In the genomic region with DNA sequence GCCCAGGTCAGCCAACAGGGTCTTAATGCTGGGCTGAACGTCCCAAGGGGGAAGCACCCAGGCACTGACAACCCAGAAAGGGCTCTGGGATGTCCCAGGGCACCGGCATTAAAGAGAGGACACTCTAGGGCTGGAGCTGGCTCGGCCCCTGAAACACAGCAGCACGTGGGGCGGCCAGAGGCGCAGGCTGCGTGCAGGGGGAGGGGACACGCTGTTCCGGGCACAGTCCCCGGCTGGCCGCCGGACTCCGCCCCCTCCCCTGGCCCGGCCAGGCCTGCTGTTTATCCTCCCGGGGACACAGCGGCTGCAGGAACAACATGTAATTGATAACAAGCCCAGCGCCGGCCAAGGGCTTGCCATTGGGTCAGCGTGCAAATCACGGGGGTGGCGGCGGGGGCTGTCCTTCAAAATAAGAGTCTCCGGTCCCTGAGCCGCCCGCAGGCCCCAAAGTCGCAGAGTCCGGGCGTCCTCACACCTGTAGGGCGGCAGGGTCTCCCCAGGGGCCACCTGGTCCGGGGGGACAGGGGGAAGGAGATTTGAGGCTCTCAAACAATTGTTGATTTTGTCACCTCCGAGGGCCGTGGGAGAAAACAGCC, we compare ENCODE assay signal across 1 cellular context.
TF ChIP-seq lines count a peak whose summit lies in the region.

No MANE protein-coding gene starts in this region.

TF ChIP-seq in HepG2, 621 proteins besides CTCF, POLR2A, EP300 and RAD21 (continued from another document and continues in another):
- TF ChIP-seq ZNF577 (CRISPR knock-in tag; IDR thresholded peaks at IDR 0.05; ENCODE audit: borderline replicate concordance, low read depth): no peak
- TF ChIP-seq SALL1 (CRISPR knock-in tag; IDR thresholded peaks at IDR 0.05): peak; percentile 82; the same call in 1 of the 2 replicates
- TF ChIP-seq, protein P1, sequence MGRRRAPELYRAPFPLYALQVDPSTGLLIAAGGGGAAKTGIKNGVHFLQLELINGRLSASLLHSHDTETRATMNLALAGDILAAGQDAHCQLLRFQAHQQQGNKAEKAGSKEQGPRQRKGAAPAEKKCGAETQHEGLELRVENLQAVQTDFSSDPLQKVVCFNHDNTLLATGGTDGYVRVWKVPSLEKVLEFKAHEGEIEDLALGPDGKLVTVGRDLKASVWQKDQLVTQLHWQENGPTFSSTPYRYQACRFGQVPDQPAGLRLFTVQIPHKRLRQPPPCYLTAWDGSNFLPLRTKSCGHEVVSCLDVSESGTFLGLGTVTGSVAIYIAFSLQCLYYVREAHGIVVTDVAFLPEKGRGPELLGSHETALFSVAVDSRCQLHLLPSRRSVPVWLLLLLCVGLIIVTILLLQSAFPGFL (CRISPR knock-in tag; IDR thresholded peaks at IDR 0.05): no peak
- TF ChIP-seq, protein P2, sequence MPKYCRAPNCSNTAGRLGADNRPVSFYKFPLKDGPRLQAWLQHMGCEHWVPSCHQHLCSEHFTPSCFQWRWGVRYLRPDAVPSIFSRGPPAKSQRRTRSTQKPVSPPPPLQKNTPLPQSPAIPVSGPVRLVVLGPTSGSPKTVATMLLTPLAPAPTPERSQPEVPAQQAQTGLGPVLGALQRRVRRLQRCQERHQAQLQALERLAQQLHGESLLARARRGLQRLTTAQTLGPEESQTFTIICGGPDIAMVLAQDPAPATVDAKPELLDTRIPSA (CRISPR knock-in tag; IDR thresholded peaks at IDR 0.05; ENCODE audit: borderline replicate concordance): 0 out of 2 replicates have a peak, but pooled peaks have one; percentile 74
- peak; percentile 84 for TF ChIP-seq ZNF296 (CRISPR knock-in tag; conservative IDR thresholded peaks at IDR 0.05)
- TF ChIP-seq ZFP62 (CRISPR knock-in tag; IDR thresholded peaks at IDR 0.05): no peak
- no peak for TF ChIP-seq SUZ12 (IDR thresholded peaks at IDR 0.05; ENCODE audit: low read depth, low read length)
- TF ChIP-seq HMGA1 (CRISPR knock-in tag; conservative IDR thresholded peaks at IDR 0.05): no peak
- peak; percentile 67; the same call in 1 of the 2 replicates for TF ChIP-seq RXRB (CRISPR knock-in tag; IDR thresholded peaks at IDR 0.05; ENCODE audit: borderline replicate concordance)
- no peak for TF ChIP-seq MEF2D (CRISPR knock-in tag; IDR thresholded peaks at IDR 0.05)
- TF ChIP-seq MED8 (CRISPR knock-in tag; IDR thresholded peaks at IDR 0.05; ENCODE audit: insufficient replicate concordance): no peak
- TF ChIP-seq HOXA3 (CRISPR knock-in tag; IDR thresholded peaks at IDR 0.05): peak; percentile 80
- TF ChIP-seq, protein P3, sequence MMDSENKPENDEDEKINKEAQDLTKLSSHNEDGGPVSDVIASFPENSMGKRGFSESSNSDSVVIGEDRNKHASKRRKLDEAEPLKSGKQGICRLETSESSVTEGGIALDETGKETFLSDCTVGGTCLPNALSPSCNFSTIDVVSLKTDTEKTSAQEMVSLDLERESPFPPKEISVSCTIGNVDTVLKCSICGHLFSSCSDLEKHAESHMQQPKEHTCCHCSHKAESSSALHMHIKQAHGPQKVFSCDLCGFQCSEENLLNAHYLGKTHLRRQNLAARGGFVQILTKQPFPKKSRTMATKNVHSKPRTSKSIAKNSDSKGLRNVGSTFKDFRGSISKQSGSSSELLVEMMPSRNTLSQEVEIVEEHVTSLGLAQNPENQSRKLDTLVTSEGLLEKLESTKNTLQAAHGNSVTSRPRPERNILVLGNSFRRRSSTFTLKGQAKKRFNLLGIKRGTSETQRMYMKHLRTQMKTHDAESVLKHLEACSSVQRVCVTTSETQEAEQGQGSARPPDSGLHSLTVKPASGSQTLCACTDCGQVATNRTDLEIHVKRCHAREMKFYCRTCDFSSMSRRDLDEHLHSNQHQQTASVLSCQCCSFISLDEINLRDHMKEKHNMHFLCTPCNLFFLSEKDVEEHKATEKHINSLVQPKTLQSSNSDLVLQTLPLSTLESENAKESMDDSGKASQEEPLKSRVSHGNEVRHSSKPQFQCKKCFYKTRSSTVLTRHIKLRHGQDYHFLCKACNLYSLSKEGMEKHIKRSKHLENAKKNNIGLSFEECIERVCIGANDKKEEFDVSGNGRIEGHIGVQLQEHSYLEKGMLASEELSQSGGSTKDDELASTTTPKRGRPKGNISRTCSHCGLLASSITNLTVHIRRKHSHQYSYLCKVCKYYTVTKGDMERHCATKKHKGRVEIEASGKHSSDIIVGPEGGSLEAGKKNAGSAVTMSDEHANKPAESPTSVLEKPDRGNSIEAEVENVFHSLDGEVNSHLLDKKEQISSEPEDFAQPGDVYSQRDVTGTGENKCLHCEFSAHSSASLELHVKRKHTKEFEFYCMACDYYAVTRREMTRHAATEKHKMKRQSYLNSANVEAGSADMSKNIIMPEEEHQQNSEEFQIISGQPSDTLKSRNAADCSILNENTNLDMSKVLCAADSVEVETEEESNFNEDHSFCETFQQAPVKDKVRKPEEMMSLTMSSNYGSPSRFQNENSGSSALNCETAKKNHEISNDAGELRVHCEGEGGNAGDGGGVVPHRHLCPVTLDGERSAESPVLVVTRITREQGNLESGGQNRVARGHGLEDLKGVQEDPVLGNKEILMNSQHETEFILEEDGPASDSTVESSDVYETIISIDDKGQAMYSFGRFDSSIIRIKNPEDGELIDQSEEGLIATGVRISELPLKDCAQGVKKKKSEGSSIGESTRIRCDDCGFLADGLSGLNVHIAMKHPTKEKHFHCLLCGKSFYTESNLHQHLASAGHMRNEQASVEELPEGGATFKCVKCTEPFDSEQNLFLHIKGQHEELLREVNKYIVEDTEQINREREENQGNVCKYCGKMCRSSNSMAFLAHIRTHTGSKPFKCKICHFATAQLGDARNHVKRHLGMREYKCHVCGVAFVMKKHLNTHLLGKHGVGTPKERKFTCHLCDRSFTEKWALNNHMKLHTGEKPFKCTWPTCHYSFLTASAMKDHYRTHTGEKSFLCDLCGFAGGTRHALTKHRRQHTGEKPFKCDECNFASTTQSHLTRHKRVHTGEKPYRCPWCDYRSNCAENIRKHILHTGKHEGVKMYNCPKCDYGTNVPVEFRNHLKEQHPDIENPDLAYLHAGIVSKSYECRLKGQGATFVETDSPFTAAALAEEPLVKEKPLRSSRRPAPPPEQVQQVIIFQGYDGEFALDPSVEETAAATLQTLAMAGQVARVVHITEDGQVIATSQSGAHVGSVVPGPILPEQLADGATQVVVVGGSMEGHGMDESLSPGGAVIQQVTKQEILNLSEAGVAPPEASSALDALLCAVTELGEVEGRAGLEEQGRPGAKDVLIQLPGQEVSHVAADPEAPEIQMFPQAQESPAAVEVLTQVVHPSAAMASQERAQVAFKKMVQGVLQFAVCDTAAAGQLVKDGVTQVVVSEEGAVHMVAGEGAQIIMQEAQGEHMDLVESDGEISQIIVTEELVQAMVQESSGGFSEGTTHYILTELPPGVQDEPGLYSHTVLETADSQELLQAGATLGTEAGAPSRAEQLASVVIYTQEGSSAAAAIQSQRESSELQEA (CRISPR knock-in tag; IDR thresholded peaks at IDR 0.05; ENCODE audit: not compliant biosample characterization): no peak
- peak; percentile 27; the same call in 1 of the 2 replicates for TF ChIP-seq CCDC6 (CRISPR knock-in tag; IDR thresholded peaks at IDR 0.05)
- no peak for TF ChIP-seq ZNF747 (CRISPR knock-in tag; IDR thresholded peaks at IDR 0.05; ENCODE audit: borderline replicate concordance)
- TF ChIP-seq, protein P4, sequence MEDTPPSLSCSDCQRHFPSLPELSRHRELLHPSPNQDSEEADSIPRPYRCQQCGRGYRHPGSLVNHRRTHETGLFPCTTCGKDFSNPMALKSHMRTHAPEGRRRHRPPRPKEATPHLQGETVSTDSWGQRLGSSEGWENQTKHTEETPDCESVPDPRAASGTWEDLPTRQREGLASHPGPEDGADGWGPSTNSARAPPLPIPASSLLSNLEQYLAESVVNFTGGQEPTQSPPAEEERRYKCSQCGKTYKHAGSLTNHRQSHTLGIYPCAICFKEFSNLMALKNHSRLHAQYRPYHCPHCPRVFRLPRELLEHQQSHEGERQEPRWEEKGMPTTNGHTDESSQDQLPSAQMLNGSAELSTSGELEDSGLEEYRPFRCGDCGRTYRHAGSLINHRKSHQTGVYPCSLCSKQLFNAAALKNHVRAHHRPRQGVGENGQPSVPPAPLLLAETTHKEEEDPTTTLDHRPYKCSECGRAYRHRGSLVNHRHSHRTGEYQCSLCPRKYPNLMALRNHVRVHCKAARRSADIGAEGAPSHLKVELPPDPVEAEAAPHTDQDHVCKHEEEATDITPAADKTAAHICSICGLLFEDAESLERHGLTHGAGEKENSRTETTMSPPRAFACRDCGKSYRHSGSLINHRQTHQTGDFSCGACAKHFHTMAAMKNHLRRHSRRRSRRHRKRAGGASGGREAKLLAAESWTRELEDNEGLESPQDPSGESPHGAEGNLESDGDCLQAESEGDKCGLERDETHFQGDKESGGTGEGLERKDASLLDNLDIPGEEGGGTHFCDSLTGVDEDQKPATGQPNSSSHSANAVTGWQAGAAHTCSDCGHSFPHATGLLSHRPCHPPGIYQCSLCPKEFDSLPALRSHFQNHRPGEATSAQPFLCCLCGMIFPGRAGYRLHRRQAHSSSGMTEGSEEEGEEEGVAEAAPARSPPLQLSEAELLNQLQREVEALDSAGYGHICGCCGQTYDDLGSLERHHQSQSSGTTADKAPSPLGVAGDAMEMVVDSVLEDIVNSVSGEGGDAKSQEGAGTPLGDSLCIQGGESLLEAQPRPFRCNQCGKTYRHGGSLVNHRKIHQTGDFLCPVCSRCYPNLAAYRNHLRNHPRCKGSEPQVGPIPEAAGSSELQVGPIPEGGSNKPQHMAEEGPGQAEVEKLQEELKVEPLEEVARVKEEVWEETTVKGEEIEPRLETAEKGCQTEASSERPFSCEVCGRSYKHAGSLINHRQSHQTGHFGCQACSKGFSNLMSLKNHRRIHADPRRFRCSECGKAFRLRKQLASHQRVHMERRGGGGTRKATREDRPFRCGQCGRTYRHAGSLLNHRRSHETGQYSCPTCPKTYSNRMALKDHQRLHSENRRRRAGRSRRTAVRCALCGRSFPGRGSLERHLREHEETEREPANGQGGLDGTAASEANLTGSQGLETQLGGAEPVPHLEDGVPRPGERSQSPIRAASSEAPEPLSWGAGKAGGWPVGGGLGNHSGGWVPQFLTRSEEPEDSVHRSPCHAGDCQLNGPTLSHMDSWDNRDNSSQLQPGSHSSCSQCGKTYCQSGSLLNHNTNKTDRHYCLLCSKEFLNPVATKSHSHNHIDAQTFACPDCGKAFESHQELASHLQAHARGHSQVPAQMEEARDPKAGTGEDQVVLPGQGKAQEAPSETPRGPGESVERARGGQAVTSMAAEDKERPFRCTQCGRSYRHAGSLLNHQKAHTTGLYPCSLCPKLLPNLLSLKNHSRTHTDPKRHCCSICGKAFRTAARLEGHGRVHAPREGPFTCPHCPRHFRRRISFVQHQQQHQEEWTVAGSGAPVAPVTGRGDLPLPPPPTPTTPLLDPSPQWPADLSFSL (CRISPR knock-in tag; IDR thresholded peaks at IDR 0.05): no peak
- TF ChIP-seq ZNF367 (CRISPR knock-in tag; IDR thresholded peaks at IDR 0.05; ENCODE audit: borderline replicate concordance): no peak
- TF ChIP-seq ZNF235 (CRISPR knock-in tag; IDR thresholded peaks at IDR 0.05; ENCODE audit: borderline replicate concordance): peak; percentile 47; the same call in 1 of the 2 replicates
- TF ChIP-seq ZNF12 (CRISPR knock-in tag; IDR thresholded peaks at IDR 0.05): no peak
- TF ChIP-seq ZFP82 (CRISPR knock-in tag; IDR thresholded peaks at IDR 0.05; ENCODE audit: borderline replicate concordance): no peak
- TF ChIP-seq, protein P5, sequence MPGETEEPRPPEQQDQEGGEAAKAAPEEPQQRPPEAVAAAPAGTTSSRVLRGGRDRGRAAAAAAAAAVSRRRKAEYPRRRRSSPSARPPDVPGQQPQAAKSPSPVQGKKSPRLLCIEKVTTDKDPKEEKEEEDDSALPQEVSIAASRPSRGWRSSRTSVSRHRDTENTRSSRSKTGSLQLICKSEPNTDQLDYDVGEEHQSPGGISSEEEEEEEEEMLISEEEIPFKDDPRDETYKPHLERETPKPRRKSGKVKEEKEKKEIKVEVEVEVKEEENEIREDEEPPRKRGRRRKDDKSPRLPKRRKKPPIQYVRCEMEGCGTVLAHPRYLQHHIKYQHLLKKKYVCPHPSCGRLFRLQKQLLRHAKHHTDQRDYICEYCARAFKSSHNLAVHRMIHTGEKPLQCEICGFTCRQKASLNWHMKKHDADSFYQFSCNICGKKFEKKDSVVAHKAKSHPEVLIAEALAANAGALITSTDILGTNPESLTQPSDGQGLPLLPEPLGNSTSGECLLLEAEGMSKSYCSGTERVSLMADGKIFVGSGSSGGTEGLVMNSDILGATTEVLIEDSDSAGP (CRISPR knock-in tag; IDR thresholded peaks at IDR 0.05; ENCODE audit: borderline replicate concordance): peak; percentile 85
- TF ChIP-seq, protein P6, sequence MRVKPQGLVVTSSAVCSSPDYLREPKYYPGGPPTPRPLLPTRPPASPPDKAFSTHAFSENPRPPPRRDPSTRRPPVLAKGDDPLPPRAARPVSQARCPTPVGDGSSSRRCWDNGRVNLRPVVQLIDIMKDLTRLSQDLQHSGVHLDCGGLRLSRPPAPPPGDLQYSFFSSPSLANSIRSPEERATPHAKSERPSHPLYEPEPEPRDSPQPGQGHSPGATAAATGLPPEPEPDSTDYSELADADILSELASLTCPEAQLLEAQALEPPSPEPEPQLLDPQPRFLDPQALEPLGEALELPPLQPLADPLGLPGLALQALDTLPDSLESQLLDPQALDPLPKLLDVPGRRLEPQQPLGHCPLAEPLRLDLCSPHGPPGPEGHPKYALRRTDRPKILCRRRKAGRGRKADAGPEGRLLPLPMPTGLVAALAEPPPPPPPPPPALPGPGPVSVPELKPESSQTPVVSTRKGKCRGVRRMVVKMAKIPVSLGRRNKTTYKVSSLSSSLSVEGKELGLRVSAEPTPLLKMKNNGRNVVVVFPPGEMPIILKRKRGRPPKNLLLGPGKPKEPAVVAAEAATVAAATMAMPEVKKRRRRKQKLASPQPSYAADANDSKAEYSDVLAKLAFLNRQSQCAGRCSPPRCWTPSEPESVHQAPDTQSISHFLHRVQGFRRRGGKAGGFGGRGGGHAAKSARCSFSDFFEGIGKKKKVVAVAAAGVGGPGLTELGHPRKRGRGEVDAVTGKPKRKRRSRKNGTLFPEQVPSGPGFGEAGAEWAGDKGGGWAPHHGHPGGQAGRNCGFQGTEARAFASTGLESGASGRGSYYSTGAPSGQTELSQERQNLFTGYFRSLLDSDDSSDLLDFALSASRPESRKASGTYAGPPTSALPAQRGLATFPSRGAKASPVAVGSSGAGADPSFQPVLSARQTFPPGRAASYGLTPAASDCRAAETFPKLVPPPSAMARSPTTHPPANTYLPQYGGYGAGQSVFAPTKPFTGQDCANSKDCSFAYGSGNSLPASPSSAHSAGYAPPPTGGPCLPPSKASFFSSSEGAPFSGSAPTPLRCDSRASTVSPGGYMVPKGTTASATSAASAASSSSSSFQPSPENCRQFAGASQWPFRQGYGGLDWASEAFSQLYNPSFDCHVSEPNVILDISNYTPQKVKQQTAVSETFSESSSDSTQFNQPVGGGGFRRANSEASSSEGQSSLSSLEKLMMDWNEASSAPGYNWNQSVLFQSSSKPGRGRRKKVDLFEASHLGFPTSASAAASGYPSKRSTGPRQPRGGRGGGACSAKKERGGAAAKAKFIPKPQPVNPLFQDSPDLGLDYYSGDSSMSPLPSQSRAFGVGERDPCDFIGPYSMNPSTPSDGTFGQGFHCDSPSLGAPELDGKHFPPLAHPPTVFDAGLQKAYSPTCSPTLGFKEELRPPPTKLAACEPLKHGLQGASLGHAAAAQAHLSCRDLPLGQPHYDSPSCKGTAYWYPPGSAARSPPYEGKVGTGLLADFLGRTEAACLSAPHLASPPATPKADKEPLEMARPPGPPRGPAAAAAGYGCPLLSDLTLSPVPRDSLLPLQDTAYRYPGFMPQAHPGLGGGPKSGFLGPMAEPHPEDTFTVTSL (CRISPR knock-in tag; IDR thresholded peaks at IDR 0.05; ENCODE audit: borderline replicate concordance): peak; percentile 53; the same call in 1 of the 2 replicates
